In the genomic region with DNA sequence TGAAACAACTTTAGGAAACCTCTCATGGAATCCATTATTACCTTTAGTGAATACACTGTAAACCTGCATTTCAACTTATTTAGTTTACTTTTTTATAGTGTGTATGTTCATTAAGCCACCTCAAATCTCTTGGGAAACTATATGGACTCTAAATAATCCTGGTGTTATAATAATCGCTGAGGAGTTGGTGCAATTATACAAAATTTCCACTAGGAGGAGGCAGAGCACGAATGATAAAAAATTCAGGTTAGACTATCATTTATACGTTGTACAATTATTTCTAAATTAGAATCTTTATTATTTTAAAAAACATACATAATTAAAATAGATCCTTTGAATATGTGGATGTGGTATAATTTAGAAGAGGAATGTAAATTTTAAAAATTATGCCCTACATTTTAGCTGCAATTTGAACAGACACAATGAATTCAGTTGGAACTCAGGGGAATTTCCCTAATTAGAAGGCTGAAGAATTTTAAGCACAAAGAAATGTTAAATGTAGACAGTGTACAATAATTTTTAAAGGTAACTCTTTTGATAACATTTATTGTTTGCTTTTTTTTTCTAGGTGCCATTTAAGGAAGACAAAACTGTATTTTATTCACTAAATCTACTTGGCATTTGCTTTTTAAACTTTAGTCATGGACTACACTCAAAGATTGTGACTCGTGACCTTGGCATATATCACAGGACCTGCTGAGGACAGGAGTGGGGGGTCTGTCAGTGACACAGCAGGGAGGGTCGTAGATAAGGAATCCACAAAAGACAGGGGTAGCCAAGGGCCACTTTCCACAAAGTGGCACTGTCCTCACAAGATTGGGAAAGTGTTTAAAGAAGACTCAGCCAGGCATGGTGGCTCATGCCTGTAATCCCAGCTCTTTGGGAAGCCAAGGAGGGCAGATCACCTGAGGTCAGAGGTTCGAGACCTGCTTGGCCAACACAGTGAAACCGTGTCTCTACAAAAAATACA, we compare ENCODE assay signal across 8 cellular contexts. TPM values are rescaled to one million over a fixed set of nuclear protein-coding genes. Genes with fewer than 3 reads are reported as not detected.
DNase-seq lines count a peak whose midpoint lies in the region; ATAC-seq and TF ChIP-seq lines count a peak whose summit lies in the region.

No MANE protein-coding gene starts in this region.

- H3K4me3 Mint-ChIP-seq in natural killer cell, result no peak overlapping the region
- no peak overlapping the region for H3K4me3 Mint-ChIP-seq in natural killer cell treated with Interleukin-12 subunit alpha and Interleukin-12 subunit beta and Interleukin-15 and Interleukin-18, amount 100 ng/mL, for 72 hours

- peak in 2 of 3 donors; percentile 42 to 58 for ATAC-seq in natural killer cell
- ATAC-seq in natural killer cell treated with Interleukin-12 subunit alpha and Interleukin-12 subunit beta and Interleukin-15 and Interleukin-18, amount 100 ng/mL, for 72 hours, result no peak
- ATAC-seq in GM19035 (IDR thresholded peaks at IDR 0.05; ENCODE audit: unreplicated experiment), result no peak
- ATAC-seq in GM21723 (IDR thresholded peaks at IDR 0.05; ENCODE audit: unreplicated experiment), result no peak

- H3K27me3 Mint-ChIP-seq in natural killer cell (ENCODE audit: low read depth in 2 of 2), result peaks cover 23 to 39% of the 10 kb centered on the region in 2 donors
- H3K27me3 Mint-ChIP-seq in natural killer cell treated with Interleukin-12 subunit alpha and Interleukin-12 subunit beta and Interleukin-15 and Interleukin-18, amount 100 ng/mL, for 72 hours, result peaks cover 20 to 39% of the 10 kb centered on the region in 2 donors

- DNase-seq in natural killer cell, result no peak
- no peak for DNase-seq in natural killer cell treated with Interleukin-12 subunit alpha and Interleukin-12 subunit beta and Interleukin-15 and Interleukin-18, amount 100 ng/mL, for 72 hours (ENCODE audit: low spot score)
- peak; percentile 76 for DNase-seq in NCI-H69 (lab: John Stamatoyannopoulos, UW)
- peak; percentile 70 for DNase-seq in cerebellum (ENCODE audit: low spot score)
- DNase-seq in myocyte (ENCODE audit: low read depth), result peak; percentile 50
- DNase-seq in amniotic stem cell (lab: John Stamatoyannopoulos, UW), result no peak

- TF ChIP-seq CTCF in natural killer cell (IDR thresholded peaks at IDR 0.05), result peak; percentile 82

- H3K4me1 Mint-ChIP-seq in natural killer cell, result no peaks in the 10 kb centered on the region
- H3K4me1 Mint-ChIP-seq in natural killer cell treated with Interleukin-12 subunit alpha and Interleukin-12 subunit beta and Interleukin-15 and Interleukin-18, amount 100 ng/mL, for 72 hours (ENCODE audit: low read depth in 2 of 2), result no peaks in the 10 kb centered on the region

- H3K36me3 Mint-ChIP-seq in natural killer cell, result no peaks in the 10 kb centered on the region
- H3K36me3 Mint-ChIP-seq in natural killer cell treated with Interleukin-12 subunit alpha and Interleukin-12 subunit beta and Interleukin-15 and Interleukin-18, amount 100 ng/mL, for 72 hours, result no peaks in the 10 kb centered on the region

- intact Hi-C loops in natural killer cell (cut with micrococcal nuclease), result loop anchor here (2.0 kb wide), 1 partner anchor 334 kb away; no protein-coding TSS in a partner anchor

- no peaks in the 10 kb centered on the region for H3K9me3 Mint-ChIP-seq in natural killer cell
- no peaks in the 10 kb centered on the region for H3K9me3 Mint-ChIP-seq in natural killer cell treated with Interleukin-12 subunit alpha and Interleukin-12 subunit beta and Interleukin-15 and Interleukin-18, amount 100 ng/mL, for 72 hours

- H3K27ac Mint-ChIP-seq in natural killer cell, result no peak overlapping the region
- no peak overlapping the region for H3K27ac Mint-ChIP-seq in natural killer cell treated with Interleukin-12 subunit alpha and Interleukin-12 subunit beta and Interleukin-15 and Interleukin-18, amount 100 ng/mL, for 72 hours

RNA-seq across cellular contexts. Expression of a gene that starts 45.5 kb away (rescaled TPM):
- 10 to 100 TPM; 21.3 to 27.5 (median 21.8) TPM for total RNA-seq in natural killer cell
- 10 to 100 TPM; 19.1 to 33.0 TPM for total RNA-seq in natural killer cell treated with Interleukin-12 subunit alpha and Interleukin-12 subunit beta and Interleukin-15 and Interleukin-18, amount 100 ng/mL, for 72 hours
- total RNA-seq in cerebellum, result 49.7 TPM
- total RNA-seq in myocyte, result 97.9 and 98.4 TPM in 2 replicates
- 46.1 TPM for polyA plus RNA-seq in myocyte (2012)

RNA-seq across cellular contexts. Expression of a gene that starts 50.6 kb away (rescaled TPM):
- total RNA-seq in natural killer cell, result 1 to 10 TPM in 1 of 3 donors, under 1 TPM in 2; 0.38 to 1.5 (median 0.43) TPM
- total RNA-seq in natural killer cell treated with Interleukin-12 subunit alpha and Interleukin-12 subunit beta and Interleukin-15 and Interleukin-18, amount 100 ng/mL, for 72 hours, result under 1 TPM; 0.38 to 0.50 TPM
- total RNA-seq in cerebellum, result 26.7 TPM
- 65.7 and 66.9 TPM in 2 replicates for total RNA-seq in myocyte
- 16.8 TPM for polyA plus RNA-seq in myocyte (2012)

Comparison
In these comparisons a context has a peak if more than half of its experiments do, and no peak if none do; other contexts are left out.
1. ATAC-seq: peak in natural killer cell (2 of 3); none in natural killer cell treated with Interleukin-12 subunit alpha and Interleukin-12 subunit beta and Interleukin-15 and Interleukin-18, amount 100 ng/mL, for 72 hours (0 of 2), GM19035 (single experiment) and GM21723 (single experiment).
2. DNase-seq: peak in NCI-H69 (single experiment), cerebellum (single experiment) and myocyte (single experiment); none in natural killer cell (single experiment), natural killer cell treated with Interleukin-12 subunit alpha and Interleukin-12 subunit beta and Interleukin-15 and Interleukin-18, amount 100 ng/mL, for 72 hours (single experiment) and amniotic stem cell (single experiment).
3. RNA of a gene that starts 50.6 kb away (total RNA-seq): 65.7 to 66.9 TPM in myocyte and 26.7 TPM in cerebellum (single experiment); 0.38 to 0.50 TPM in natural killer cell treated with Interleukin-12 subunit alpha and Interleukin-12 subunit beta and Interleukin-15 and Interleukin-18, amount 100 ng/mL, for 72 hours and 0.38 to 1.5 TPM in natural killer cell; every median in the first group is over 10 times any median in the second.